ENCODE assay signal across 9 cellular contexts in genomic region chr3:161103776-161104175, GRCh38. TPM values are rescaled to one million over a fixed set of nuclear protein-coding genes. Genes with fewer than 3 reads are reported as not detected.
DNase-seq lines count a peak whose midpoint lies in the region; ATAC-seq and TF ChIP-seq lines count a peak whose summit lies in the region.
"Not testable (repeated sequence)": the region's sequence is repeated elsewhere in the genome, so short reads cannot be mapped to it uniquely, and the experiment has no call there.
"Had no signal": no experiment of that assay in that cellular context is flagged by ENCODE, and none has a peak within 500 bp of the region (broad histone marks: within the 10 kb centered on the region; RNA-seq: fewer than 3 reads in every experiment).

No MANE protein-coding gene starts in this region.

- intact Hi-C loops in heart left ventricle (cut with DNase I) = loop anchor here in 4 of 10 donors (5.0 to 10.0 kb wide), 3 partner anchors 119 to 149 kb away; partner anchors contain the start of gene NMD3 (in 4 of the 4)

- peaks cover 12% of the 10 kb centered on the region for H3K27me3 Mint-ChIP-seq in activated naive CD8-positive, alpha-beta T cell

- WGBS in HUES64 = 95% methylated on average over 18 of the region's 18 CpGs
- 57 to 76% (median 65%) methylated on average over 18 of the region's 18 CpGs for WGBS in heart left ventricle, 4 donors
- WGBS in lung, 2 donors = 92 to 93% methylated on average over 18 of the region's 18 CpGs
- 96% methylated on average over 18 of the region's 18 CpGs for WGBS in smooth muscle cell (ENCODE audit: low lambda C conversion rate)

- H3K4me3 ChIP-seq in AG10803 (ENCODE audit: low read length) (peak overlapping the region; percentile 74), HUES64 (ENCODE audit: low read length) (peak overlapping the region; percentile 68), coronary artery (peak overlapping the region; percentile 84), heart left ventricle (peak overlapping the region in 11 of 12 donors; percentile 65 to 96 (median 79)), neural cell (ENCODE audit: low read length) (peak overlapping the region; percentile 68), smooth muscle cell (peak overlapping the region; percentile 84)
- H3K4me3 ChIP-seq in lung = not testable (repeated sequence)

- not testable (repeated sequence) for H3K9me3 ChIP-seq in HUES64 (ENCODE audit: insufficient read depth, low read depth, low read length); heart left ventricle; lung (ENCODE audit: control insufficient read depth in 2 of 2, insufficient read depth in 1 of 2, low read length in 1 of 2); neural cell (ENCODE audit: low read length); smooth muscle cell (replicated peaks; ENCODE audit: low read depth)

- not testable (repeated sequence) for ATAC-seq in heart left ventricle; lung (ENCODE audit: insufficient read depth, low FRiP score)

- H3K4me3 Mint-ChIP-seq in activated naive CD8-positive, alpha-beta T cell = peak overlapping the region; percentile 11

- H3K27me3 ChIP-seq in HUES64 (ENCODE audit: insufficient read depth, low read length) (peaks cover 34% of the 10 kb centered on the region), neural cell (ENCODE audit: insufficient read depth, low read depth, low read length) (peaks cover 20% of the 10 kb centered on the region)
- not testable (repeated sequence) for H3K27me3 ChIP-seq in heart left ventricle; lung (ENCODE audit: control insufficient read depth, insufficient read depth); smooth muscle cell (ENCODE audit: low read depth)

- not testable (repeated sequence) for TF ChIP-seq CTCF in AG10803 (conservative IDR thresholded peaks at IDR 0.05; ENCODE audit: low read length); coronary artery (IDR thresholded peaks at IDR 0.05); heart left ventricle (IDR thresholded peaks at IDR 0.05); lung (IDR thresholded peaks at IDR 0.05; ENCODE audit: control extremely low read depth, extremely low read depth); neural cell (IDR thresholded peaks at IDR 0.05; ENCODE audit: poor library complexity, severe bottlenecking); smooth muscle cell (IDR thresholded peaks at IDR 0.05; ENCODE audit: borderline replicate concordance, insufficient read depth, poor library complexity, severe bottlenecking)

- not testable (repeated sequence) for H3K79me2 ChIP-seq in neural cell (replicated peaks; ENCODE audit: insufficient read depth, low read length); smooth muscle cell (ENCODE audit: low read depth)

- not testable (repeated sequence) for H3K4me1 ChIP-seq in HUES64 (ENCODE audit: insufficient read depth, low read length); lung (ENCODE audit: control insufficient read depth in 2 of 2, insufficient read depth in 2 of 2, low read length in 2 of 2); smooth muscle cell (ENCODE audit: low read depth)
- peaks cover 0 to 55% (median 18%) of the 10 kb centered on the region in 12 donors for H3K4me1 ChIP-seq in heart left ventricle

- H3K9me3 Mint-ChIP-seq in activated naive CD8-positive, alpha-beta T cell (ENCODE audit: low read depth) = not testable (repeated sequence)

- not testable (repeated sequence) for H3K27ac ChIP-seq in HUES64 (ENCODE audit: low read depth, low read length); neural cell (ENCODE audit: low read length); smooth muscle cell (ENCODE audit: low read depth)
- peak overlapping the region; percentile 75 to 84 for H3K27ac ChIP-seq in coronary artery
- peak overlapping the region; percentile 73 to 95 (median 86) for H3K27ac ChIP-seq in heart left ventricle
- peak overlapping the region; percentile 90 to 91 for H3K27ac ChIP-seq in lung (ENCODE audit: low read depth in 1 of 2, low read length in 1 of 2)

- DNase-seq in AG10803 (ENCODE audit: low read depth); coronary artery (ENCODE audit: low spot score); lung (ENCODE audit: low spot score); smooth muscle cell (lab: John Stamatoyannopoulos, UW; ENCODE audit: unreplicated experiment): not testable (repeated sequence)
- peak in 2 of 5 donors; percentile 41 to 48 for DNase-seq in heart left ventricle

- not testable (repeated sequence) for TF ChIP-seq RAD21 in neural cell (conservative IDR thresholded peaks at IDR 0.05)

- not testable (repeated sequence) for TF ChIP-seq POLR2A in heart left ventricle (IDR thresholded peaks at IDR 0.05)

- not testable (repeated sequence) for H3K27ac Mint-ChIP-seq in activated naive CD8-positive, alpha-beta T cell

- H3K4me2 ChIP-seq in neural cell (ENCODE audit: low read length) = not testable (repeated sequence)
- H3K4me2 ChIP-seq in smooth muscle cell = peak overlapping the region; percentile 97

- TF ChIP-seq EP300 in neural cell (conservative IDR thresholded peaks at IDR 0.05; ENCODE audit: poor library complexity, severe bottlenecking) = not testable (repeated sequence)

- not testable (repeated sequence) for H3K36me3 Mint-ChIP-seq in activated naive CD8-positive, alpha-beta T cell

- not testable (repeated sequence) for H3F3A ChIP-seq in neural cell (ENCODE audit: insufficient read depth, low read length, poor library complexity, severe bottlenecking); smooth muscle cell (ENCODE audit: low read depth)

- not testable (repeated sequence) for H2AFZ ChIP-seq in neural cell (ENCODE audit: low read depth, low read length); smooth muscle cell (ENCODE audit: low read depth)

- not testable (repeated sequence) for H3K9ac ChIP-seq in HUES64 (ENCODE audit: low read depth, low read length); neural cell (ENCODE audit: low read length); smooth muscle cell (ENCODE audit: low read depth)

- not testable (repeated sequence) for H3K36me3 ChIP-seq in HUES64 (ENCODE audit: insufficient read depth, low read length); lung (ENCODE audit: control insufficient read depth in 2 of 2, insufficient read depth in 2 of 2, low read length in 2 of 2); neural cell (ENCODE audit: insufficient read depth, low read length); smooth muscle cell (ENCODE audit: low read depth)
- peaks cover 0 to 45% (median 4%) of the 10 kb centered on the region in 9 donors for H3K36me3 ChIP-seq in heart left ventricle

- peaks cover 11% of the 10 kb centered on the region for H3K4me1 Mint-ChIP-seq in activated naive CD8-positive, alpha-beta T cell (ENCODE audit: low read depth)

- H3K9me2 ChIP-seq in neural cell (ENCODE audit: insufficient read depth, low read length) = not testable (repeated sequence)

- H4K20me1 ChIP-seq in neural cell (ENCODE audit: insufficient read depth); smooth muscle cell (ENCODE audit: low read depth): not testable (repeated sequence)

RNA-seq across cellular contexts. Expression of gene B3GALNT1, which starts 1.4 kb away (rescaled TPM):
- polyA plus RNA-seq in HUES64 (2013, experiment 1 of 2) = 8.9 TPM
- 9.1 TPM for polyA plus RNA-seq in HUES64 (2013, experiment 2 of 2)
- 10 to 100 TPM; 42.0 to 94.6 (median 67.0) TPM for total RNA-seq in heart left ventricle
- 10 to 100 TPM; 15.2 to 40.3 TPM for polyA plus RNA-seq in heart left ventricle
- total RNA-seq in lung = 10 to 100 TPM; 20.6 to 24.0 TPM
- polyA plus RNA-seq in lung = 1 to 10 TPM; 4.6 to 9.9 TPM
- 22.6 and 31.7 TPM in 2 replicates for polyA plus RNA-seq in neural cell
- polyA minus RNA-seq in neural cell = 29.2 and 37.2 TPM in 2 replicates
- 10.2 and 10.8 TPM in 2 replicates for total RNA-seq in smooth muscle cell
- 4.1 and 4.2 TPM in 2 replicates for polyA plus RNA-seq in smooth muscle cell
- total RNA-seq: SJCRH30 had no signal
